In the genomic region with DNA sequence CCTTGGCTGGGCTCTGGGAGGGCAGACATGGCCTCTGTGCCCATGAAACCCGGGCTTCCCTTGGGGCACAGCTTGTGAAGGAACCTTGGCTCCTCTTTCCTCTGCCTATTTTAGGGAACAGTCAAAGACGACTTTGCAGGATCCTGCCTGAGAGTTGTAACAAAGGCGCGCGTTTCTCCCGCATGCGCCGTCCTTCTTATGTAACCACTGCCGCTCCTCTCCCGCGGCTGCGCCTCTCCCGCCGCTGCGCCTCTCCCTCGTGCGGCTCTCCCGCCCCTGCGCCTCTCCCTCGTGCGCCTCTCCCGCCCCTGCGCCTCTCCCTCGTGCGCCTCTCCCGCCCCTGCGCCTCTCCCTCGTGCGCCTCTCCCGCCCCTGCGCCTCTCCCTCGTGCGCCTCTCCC, we compare ENCODE assay signal across 7 cellular contexts. TPM values are rescaled to one million over a fixed set of nuclear protein-coding genes. Genes with fewer than 3 reads are reported as not detected.
A peak's percentile ranks its signal among the peaks of the same experiment; 100 is the strongest.
DNase-seq lines count a peak whose midpoint lies in the region; ATAC-seq and TF ChIP-seq lines count a peak whose summit lies in the region.
"Not testable (repeated sequence)": the region's sequence is repeated elsewhere in the genome, so short reads cannot be mapped to it uniquely, and the experiment has no call there.

No MANE protein-coding gene starts in this region.

- TF ChIP-seq EP300 in suprapubic skin (IDR thresholded peaks at IDR 0.05): not testable (repeated sequence)

- DNase-seq in RWPE1 (ENCODE audit: low spot score); breast epithelium (ENCODE audit: low spot score in 2 of 2); hepatocyte (ENCODE audit: low spot score); suprapubic skin (ENCODE audit: low spot score in 2 of 2); upper lobe of right lung: not testable (repeated sequence)

- not testable (repeated sequence) for H3K4me3 ChIP-seq in breast epithelium; hepatocyte; rectal smooth muscle tissue (ENCODE audit: low read length); suprapubic skin; upper lobe of right lung

- not testable (repeated sequence) for H3K9me3 Mint-ChIP-seq in nephron

- H3K27me3 ChIP-seq in breast epithelium; hepatocyte; rectal smooth muscle tissue (ENCODE audit: control insufficient read depth, insufficient read depth, low read length); suprapubic skin; upper lobe of right lung: not testable (repeated sequence)

- not testable (repeated sequence) for H3K4me2 ChIP-seq in hepatocyte

- not testable (repeated sequence) for H3K9me2 ChIP-seq in hepatocyte (replicated peaks; ENCODE audit: insufficient read depth)

- POLR2A ChIA-PET in RWPE1 (lab: Yijun Ruan, JAX; ENCODE audit: low non-redundant PET): not testable (repeated sequence)

- not testable (repeated sequence) for H3K27me3 Mint-ChIP-seq in nephron (ENCODE audit: low read depth)

- H3K4me1 Mint-ChIP-seq in nephron: peaks cover 59% of the 10 kb centered on the region

- H3K9me3 ChIP-seq in breast epithelium; hepatocyte (ENCODE audit: low read depth); suprapubic skin; upper lobe of right lung: not testable (repeated sequence)

- H3K4me3 Mint-ChIP-seq in nephron: not testable (repeated sequence)

- not testable (repeated sequence) for H3K36me3 ChIP-seq in breast epithelium; hepatocyte (replicated peaks; ENCODE audit: insufficient read depth, low read depth); rectal smooth muscle tissue (ENCODE audit: control insufficient read depth, insufficient read depth, low read length); suprapubic skin; upper lobe of right lung

- H3K27ac ChIP-seq in RWPE1 (peak overlapping the region; percentile 74), breast epithelium (peak overlapping the region; percentile 67 to 86), hepatocyte (peak overlapping the region; percentile 84), rectal smooth muscle tissue (ENCODE audit: low read depth, low read length) (peak overlapping the region; percentile 67), suprapubic skin (peak overlapping the region; percentile 78), upper lobe of right lung (peak overlapping the region; percentile 51)

- ATAC-seq in upper lobe of right lung: not testable (repeated sequence)

- H3K9ac ChIP-seq in rectal smooth muscle tissue (ENCODE audit: low read length): not testable (repeated sequence)

- CTCF ChIA-PET in RWPE1 (lab: Yijun Ruan, JAX): not testable (repeated sequence)

- intact Hi-C loops in breast epithelium (cut with DNase I; ENCODE audit: low total_unique reads); upper lobe of right lung (cut with DNase I): not testable (repeated sequence)

- H3K36me3 Mint-ChIP-seq in nephron (ENCODE audit: low read depth): not testable (repeated sequence)

- not testable (repeated sequence) for H3K4me1 ChIP-seq in breast epithelium
- H3K4me1 ChIP-seq in hepatocyte (ENCODE audit: insufficient read depth) (peaks cover 22% of the 10 kb centered on the region), rectal smooth muscle tissue (ENCODE audit: control insufficient read depth, insufficient read depth, low read length) (peaks cover 19% of the 10 kb centered on the region), suprapubic skin (peaks cover 28% of the 10 kb centered on the region), upper lobe of right lung (peaks cover 14% of the 10 kb centered on the region)

- not testable (repeated sequence) for H2AFZ ChIP-seq in hepatocyte

- not testable (repeated sequence) for TF ChIP-seq CTCF in RWPE1 (conservative IDR thresholded peaks at IDR 0.05; ENCODE audit: low read depth); breast epithelium (IDR thresholded peaks at IDR 0.05); hepatocyte (IDR thresholded peaks at IDR 0.05; ENCODE audit: poor library complexity); nephron (IDR thresholded peaks at IDR 0.05; ENCODE audit: unreplicated experiment in 3 of 3); suprapubic skin (IDR thresholded peaks at IDR 0.05); upper lobe of right lung (IDR thresholded peaks at IDR 0.05)

- not testable (repeated sequence) for H4K20me1 ChIP-seq in hepatocyte (ENCODE audit: insufficient read depth, poor library complexity, severe bottlenecking)

- not testable (repeated sequence) for H3K79me2 ChIP-seq in hepatocyte

- WGBS in hepatocyte (ENCODE audit: low lambda C conversion rate, missing lambda C conversion rate): 97% methylated on average over 9 of the region's 33 CpGs
- 73% methylated on average over 33 of the region's 33 CpGs for WGBS in suprapubic skin

- TF ChIP-seq POLR2A in breast epithelium (IDR thresholded peaks at IDR 0.05); suprapubic skin (IDR thresholded peaks at IDR 0.05): not testable (repeated sequence)

- H3K27ac Mint-ChIP-seq in nephron: peak overlapping the region in 2 of 3 experiments; percentile 73 to 84

RNA-seq across cellular contexts. Expression of gene MORN1, which starts 59.8 kb away (rescaled TPM):
- total RNA-seq in breast epithelium (10 to 100 TPM in 2 of 3 donors, 1 to 10 TPM in 1; 4.0 to 18.1 (median 17.7) TPM), hepatocyte (4.0 and 9.4 TPM in 2 replicates), suprapubic skin (10 to 100 TPM in 2 of 4 donors, 1 to 10 TPM in 2; 5.7 to 13.4 (median 8.5) TPM), upper lobe of right lung (9.0 TPM)
- 4.5 and 7.8 TPM in 2 replicates for polyA plus RNA-seq in hepatocyte
